In the genomic region with DNA sequence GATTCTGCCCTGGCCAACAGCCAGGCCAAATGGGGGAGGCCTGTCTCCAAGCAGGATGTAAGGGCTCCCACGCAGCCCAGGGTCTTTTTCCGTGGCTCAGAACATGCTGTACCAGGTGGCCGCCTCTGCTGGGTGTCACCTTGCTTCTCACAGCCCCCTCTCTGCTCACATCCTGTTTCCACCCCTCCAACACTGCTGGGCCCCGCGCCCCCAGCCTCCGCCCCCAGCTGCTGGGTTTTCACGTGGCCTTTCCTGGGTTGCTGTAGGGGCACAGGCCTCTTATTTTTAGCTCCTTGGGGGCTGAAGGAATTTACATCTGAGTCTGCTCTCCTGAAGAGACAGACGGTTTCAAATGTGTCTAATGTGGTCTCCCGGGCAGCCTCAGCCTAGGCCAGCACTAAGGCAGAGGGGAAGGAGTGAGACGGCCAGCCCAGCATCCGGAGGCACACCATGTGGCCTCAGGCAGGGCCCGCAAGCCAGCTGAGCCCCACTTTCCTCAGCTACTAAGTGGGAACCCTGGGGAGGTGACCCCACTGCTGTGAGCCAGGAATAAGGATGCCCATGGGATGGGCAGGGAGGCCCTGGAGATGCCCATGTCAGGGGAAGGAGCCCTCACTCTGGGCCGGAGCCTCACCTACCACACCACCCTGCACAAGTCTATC, we compare ENCODE assay signal across 1 cellular context.
TF ChIP-seq lines count a peak whose summit lies in the region.

No MANE protein-coding gene starts in this region.

TF ChIP-seq in GM12878, 131 proteins besides CTCF, POLR2A, EP300 and RAD21 (continued from another document):
- TF ChIP-seq BHLHE40 (IDR thresholded peaks at IDR 0.05; ENCODE audit: borderline replicate concordance in 1 of 2, low read depth in 2 of 2, low read length in 1 of 2): peak; percentile 92 to 93
- peak; percentile 75 for TF ChIP-seq KLF5 (IDR thresholded peaks at IDR 0.05; ENCODE audit: partially characterized antibody)
- TF ChIP-seq MYB (IDR thresholded peaks at IDR 0.05; ENCODE audit: borderline replicate concordance, low read depth, low read length): no peak
- TF ChIP-seq BCL11A (IDR thresholded peaks at IDR 0.05; ENCODE audit: low read depth, low read length): peak; percentile 77
- no peak for TF ChIP-seq MYC (IDR thresholded peaks at IDR 0.05; ENCODE audit: insufficient read depth, insufficient read length, insufficient replicate concordance, low read length, severe bottlenecking)
- TF ChIP-seq, protein P1, sequence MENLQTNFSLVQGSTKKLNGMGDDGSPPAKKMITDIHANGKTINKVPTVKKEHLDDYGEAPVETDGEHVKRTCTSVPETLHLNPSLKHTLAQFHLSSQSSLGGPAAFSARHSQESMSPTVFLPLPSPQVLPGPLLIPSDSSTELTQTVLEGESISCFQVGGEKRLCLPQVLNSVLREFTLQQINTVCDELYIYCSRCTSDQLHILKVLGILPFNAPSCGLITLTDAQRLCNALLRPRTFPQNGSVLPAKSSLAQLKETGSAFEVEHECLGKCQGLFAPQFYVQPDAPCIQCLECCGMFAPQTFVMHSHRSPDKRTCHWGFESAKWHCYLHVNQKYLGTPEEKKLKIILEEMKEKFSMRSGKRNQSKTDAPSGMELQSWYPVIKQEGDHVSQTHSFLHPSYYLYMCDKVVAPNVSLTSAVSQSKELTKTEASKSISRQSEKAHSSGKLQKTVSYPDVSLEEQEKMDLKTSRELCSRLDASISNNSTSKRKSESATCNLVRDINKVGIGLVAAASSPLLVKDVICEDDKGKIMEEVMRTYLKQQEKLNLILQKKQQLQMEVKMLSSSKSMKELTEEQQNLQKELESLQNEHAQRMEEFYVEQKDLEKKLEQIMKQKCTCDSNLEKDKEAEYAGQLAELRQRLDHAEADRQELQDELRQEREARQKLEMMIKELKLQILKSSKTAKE (IDR thresholded peaks at IDR 0.05; ENCODE audit: low read depth, poor library complexity, severe bottlenecking): peak; percentile 87
- peak; percentile 74; the same call in 1 of the 2 replicates for TF ChIP-seq TAF1 (IDR thresholded peaks at IDR 0.05; ENCODE audit: borderline replicate concordance, low read depth, low read length)
- TF ChIP-seq, protein P2, sequence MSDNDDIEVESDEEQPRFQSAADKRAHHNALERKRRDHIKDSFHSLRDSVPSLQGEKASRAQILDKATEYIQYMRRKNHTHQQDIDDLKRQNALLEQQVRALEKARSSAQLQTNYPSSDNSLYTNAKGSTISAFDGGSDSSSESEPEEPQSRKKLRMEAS (IDR thresholded peaks at IDR 0.05; ENCODE audit: low read depth, low read length): peak; percentile 92
- TF ChIP-seq SIN3A (IDR thresholded peaks at IDR 0.05; ENCODE audit: low read depth, low read length): 0 out of 2 replicates have a peak, but pooled peaks have one; percentile 50
- TF ChIP-seq GATAD2B (conservative IDR thresholded peaks at IDR 0.05; ENCODE audit: low read depth): peak; percentile 97
- no peak for TF ChIP-seq STAT3 (IDR thresholded peaks at IDR 0.05; ENCODE audit: low read depth, low read length)
- no peak for TF ChIP-seq ASH2L (IDR thresholded peaks at IDR 0.05; ENCODE audit: borderline replicate concordance, low read depth)
- TF ChIP-seq SPI1 (IDR thresholded peaks at IDR 0.05; ENCODE audit: borderline replicate concordance, insufficient read depth, low read depth, low read length): peak; percentile 71; the same call in 1 of the 2 replicates
- no peak for TF ChIP-seq NR2C1 (IDR thresholded peaks at IDR 0.05)
- TF ChIP-seq TCF7 (IDR thresholded peaks at IDR 0.05; ENCODE audit: borderline replicate concordance): peak; percentile 45; the same call in 1 of the 2 replicates
- TF ChIP-seq, protein P3, sequence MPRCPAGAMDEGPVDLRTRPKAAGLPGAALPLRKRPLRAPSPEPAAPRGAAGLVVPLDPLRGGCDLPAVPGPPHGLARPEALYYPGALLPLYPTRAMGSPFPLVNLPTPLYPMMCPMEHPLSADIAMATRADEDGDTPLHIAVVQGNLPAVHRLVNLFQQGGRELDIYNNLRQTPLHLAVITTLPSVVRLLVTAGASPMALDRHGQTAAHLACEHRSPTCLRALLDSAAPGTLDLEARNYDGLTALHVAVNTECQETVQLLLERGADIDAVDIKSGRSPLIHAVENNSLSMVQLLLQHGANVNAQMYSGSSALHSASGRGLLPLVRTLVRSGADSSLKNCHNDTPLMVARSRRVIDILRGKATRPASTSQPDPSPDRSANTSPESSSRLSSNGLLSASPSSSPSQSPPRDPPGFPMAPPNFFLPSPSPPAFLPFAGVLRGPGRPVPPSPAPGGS (IDR thresholded peaks at IDR 0.05; ENCODE audit: borderline replicate concordance, insufficient read depth, low read depth, low read length, poor library complexity, severe bottlenecking): peak; percentile 93
- TF ChIP-seq, protein P4, sequence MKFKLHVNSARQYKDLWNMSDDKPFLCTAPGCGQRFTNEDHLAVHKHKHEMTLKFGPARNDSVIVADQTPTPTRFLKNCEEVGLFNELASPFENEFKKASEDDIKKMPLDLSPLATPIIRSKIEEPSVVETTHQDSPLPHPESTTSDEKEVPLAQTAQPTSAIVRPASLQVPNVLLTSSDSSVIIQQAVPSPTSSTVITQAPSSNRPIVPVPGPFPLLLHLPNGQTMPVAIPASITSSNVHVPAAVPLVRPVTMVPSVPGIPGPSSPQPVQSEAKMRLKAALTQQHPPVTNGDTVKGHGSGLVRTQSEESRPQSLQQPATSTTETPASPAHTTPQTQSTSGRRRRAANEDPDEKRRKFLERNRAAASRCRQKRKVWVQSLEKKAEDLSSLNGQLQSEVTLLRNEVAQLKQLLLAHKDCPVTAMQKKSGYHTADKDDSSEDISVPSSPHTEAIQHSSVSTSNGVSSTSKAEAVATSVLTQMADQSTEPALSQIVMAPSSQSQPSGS (IDR thresholded peaks at IDR 0.05; ENCODE audit: low read length): no peak
- TF ChIP-seq, protein P5, sequence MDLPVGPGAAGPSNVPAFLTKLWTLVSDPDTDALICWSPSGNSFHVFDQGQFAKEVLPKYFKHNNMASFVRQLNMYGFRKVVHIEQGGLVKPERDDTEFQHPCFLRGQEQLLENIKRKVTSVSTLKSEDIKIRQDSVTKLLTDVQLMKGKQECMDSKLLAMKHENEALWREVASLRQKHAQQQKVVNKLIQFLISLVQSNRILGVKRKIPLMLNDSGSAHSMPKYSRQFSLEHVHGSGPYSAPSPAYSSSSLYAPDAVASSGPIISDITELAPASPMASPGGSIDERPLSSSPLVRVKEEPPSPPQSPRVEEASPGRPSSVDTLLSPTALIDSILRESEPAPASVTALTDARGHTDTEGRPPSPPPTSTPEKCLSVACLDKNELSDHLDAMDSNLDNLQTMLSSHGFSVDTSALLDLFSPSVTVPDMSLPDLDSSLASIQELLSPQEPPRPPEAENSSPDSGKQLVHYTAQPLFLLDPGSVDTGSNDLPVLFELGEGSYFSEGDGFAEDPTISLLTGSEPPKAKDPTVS (IDR thresholded peaks at IDR 0.05; ENCODE audit: low read depth, low read length): no peak
- peak; percentile 95 for TF ChIP-seq MEF2A (IDR thresholded peaks at IDR 0.05; ENCODE audit: insufficient read depth, low read depth, low read length)
- TF ChIP-seq TCF12 (IDR thresholded peaks at IDR 0.05; ENCODE audit: low read depth, low read length): peak; percentile 98
- peak; percentile 32; the same call in 1 of the 2 replicates for TF ChIP-seq HCFC1 (IDR thresholded peaks at IDR 0.05; ENCODE audit: low read length)
- peak; percentile 68; the same call in 1 of the 3 replicates for TF ChIP-seq POU2F2 (IDR thresholded peaks at IDR 0.05; ENCODE audit: borderline replicate concordance, low read depth, low read length)
- TF ChIP-seq IRF4 (IDR thresholded peaks at IDR 0.05; ENCODE audit: low read depth, low read length): peak; percentile 77; the same call in 1 of the 2 replicates
- TF ChIP-seq POLR2AphosphoS5 (IDR thresholded peaks at IDR 0.05; ENCODE audit: low read length): peak; percentile 51
- TF ChIP-seq, protein P6, sequence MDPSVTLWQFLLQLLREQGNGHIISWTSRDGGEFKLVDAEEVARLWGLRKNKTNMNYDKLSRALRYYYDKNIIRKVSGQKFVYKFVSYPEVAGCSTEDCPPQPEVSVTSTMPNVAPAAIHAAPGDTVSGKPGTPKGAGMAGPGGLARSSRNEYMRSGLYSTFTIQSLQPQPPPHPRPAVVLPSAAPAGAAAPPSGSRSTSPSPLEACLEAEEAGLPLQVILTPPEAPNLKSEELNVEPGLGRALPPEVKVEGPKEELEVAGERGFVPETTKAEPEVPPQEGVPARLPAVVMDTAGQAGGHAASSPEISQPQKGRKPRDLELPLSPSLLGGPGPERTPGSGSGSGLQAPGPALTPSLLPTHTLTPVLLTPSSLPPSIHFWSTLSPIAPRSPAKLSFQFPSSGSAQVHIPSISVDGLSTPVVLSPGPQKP (IDR thresholded peaks at IDR 0.05; ENCODE audit: low read depth, low read length): peak; percentile 61
- no peak for TF ChIP-seq SUPT20H (IDR thresholded peaks at IDR 0.05; ENCODE audit: borderline replicate concordance, control insufficient read depth, low read depth, low read length)
- TF ChIP-seq, protein P7, sequence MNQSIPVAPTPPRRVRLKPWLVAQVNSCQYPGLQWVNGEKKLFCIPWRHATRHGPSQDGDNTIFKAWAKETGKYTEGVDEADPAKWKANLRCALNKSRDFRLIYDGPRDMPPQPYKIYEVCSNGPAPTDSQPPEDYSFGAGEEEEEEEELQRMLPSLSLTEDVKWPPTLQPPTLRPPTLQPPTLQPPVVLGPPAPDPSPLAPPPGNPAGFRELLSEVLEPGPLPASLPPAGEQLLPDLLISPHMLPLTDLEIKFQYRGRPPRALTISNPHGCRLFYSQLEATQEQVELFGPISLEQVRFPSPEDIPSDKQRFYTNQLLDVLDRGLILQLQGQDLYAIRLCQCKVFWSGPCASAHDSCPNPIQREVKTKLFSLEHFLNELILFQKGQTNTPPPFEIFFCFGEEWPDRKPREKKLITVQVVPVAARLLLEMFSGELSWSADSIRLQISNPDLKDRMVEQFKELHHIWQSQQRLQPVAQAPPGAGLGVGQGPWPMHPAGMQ (IDR thresholded peaks at IDR 0.05; ENCODE audit: borderline replicate concordance): no peak
- TF ChIP-seq JUNB (IDR thresholded peaks at IDR 0.05): no peak
- peak; percentile 89 for TF ChIP-seq SMARCA5 (IDR thresholded peaks at IDR 0.05)
